Comparison of ENCODE assay signal across 26 cellular contexts in the genomic region with DNA sequence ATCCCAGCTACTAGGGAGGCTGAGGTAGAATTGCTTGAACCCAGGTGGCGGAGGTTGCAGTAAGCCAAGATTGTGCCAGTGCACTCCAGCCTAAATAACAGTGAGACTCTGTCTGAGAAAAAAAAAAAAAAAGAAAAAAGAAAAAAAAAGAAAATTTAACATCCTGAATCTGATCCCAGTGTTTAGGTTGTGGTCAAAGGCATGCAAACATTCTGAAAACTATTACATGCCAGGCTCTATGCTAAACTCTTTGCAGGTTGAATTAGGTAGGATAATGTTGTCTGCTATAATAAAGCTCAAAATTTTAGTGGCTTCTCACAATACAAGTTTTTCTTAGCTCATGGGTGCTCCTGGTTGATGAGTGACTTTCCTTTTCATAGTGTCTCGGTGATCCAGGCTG.
"Had no signal": no experiment of that assay in that cellular context is flagged by ENCODE, and none has a peak within 500 bp of the region (broad histone marks: within the 10 kb centered on the region; RNA-seq: fewer than 3 reads in every experiment).

No MANE protein-coding gene starts in this region.

- DNase-seq: activated CD4-positive, alpha-beta memory T cell treated with anti-CD3 and anti-CD28 coated beads, Interleukin-2, amount 10 ng/mL, durations not matched to agents 7 days and 5 days; activated CD4-positive, alpha-beta T cell treated with anti-CD3 and anti-CD28 coated beads for 4 hours; activated CD4-positive, alpha-beta T cell treated with anti-CD3 and anti-CD28 coated beads, Interleukin-2, amount 10 ng/mL, durations not matched to agents 7 days and 5 days; activated CD4-positive, alpha-beta T cell treated with anti-CD3 and anti-CD28 coated beads, Interleukin-2, amount 50 U/mL, for 4 hours; activated CD4-positive, CD25-positive, alpha-beta regulatory T cell; activated CD4-positive, CD25-positive, alpha-beta regulatory T cell treated with anti-CD3 and anti-CD28 coated beads, Interleukin-2, amount 50 U/mL, for 72 hours; activated CD8-positive, alpha-beta memory T cell treated with anti-CD3 and anti-CD28 coated beads, Interleukin-2, amount 50 U/mL, for 48 hours; activated effector memory CD4-positive, alpha-beta T cell treated with Interleukin-2 at 50 U/mL for 16 hours; activated gamma-delta T cell treated with Interleukin-2 at 50 U/mL for 16 hours; activated naive CD4-positive, alpha-beta T cell treated with anti-CD3 and anti-CD28 coated beads, Interleukin-2, amount 50 U/mL, for 16 hours; activated naive CD4-positive, alpha-beta T cell treated with Interleukin-2 at 50 U/mL for 16 hours; activated T-cell treated with anti-CD3 and anti-CD28 coated beads for 4 hours; activated T-cell treated with anti-CD3 and anti-CD28 coated beads, Interleukin-2, amount 50 U/mL, for 24 hours; amniotic stem cell; anterior cingulate cortex; brain microvascular endothelial cell; dorsolateral prefrontal cortex; effector memory CD4-positive, alpha-beta T cell; endodermal cell; head of caudate nucleus; T-helper 1 cell; T-helper 17 cell; T1000 had no signal

- ATAC-seq: activated T-helper 17 cell treated with anti-CD3 and anti-CD28 coated beads, Interleukin-2, amount 50 U/mL, for 72 hours; T-helper 17 cell had no signal

- H3K27me3 ChIP-seq: brain microvascular endothelial cell, esophagus muscularis mucosa had no signal

- H3K9me3 ChIP-seq: esophagus muscularis mucosa had no signal

- H3K4me1 ChIP-seq: esophagus muscularis mucosa had no signal

- H3K4me3 ChIP-seq: coronary artery, dorsolateral prefrontal cortex, esophagus muscularis mucosa had no signal

- H3K27ac ChIP-seq: brain microvascular endothelial cell, coronary artery, dorsolateral prefrontal cortex, esophagus muscularis mucosa had no signal
